In the genomic region with DNA sequence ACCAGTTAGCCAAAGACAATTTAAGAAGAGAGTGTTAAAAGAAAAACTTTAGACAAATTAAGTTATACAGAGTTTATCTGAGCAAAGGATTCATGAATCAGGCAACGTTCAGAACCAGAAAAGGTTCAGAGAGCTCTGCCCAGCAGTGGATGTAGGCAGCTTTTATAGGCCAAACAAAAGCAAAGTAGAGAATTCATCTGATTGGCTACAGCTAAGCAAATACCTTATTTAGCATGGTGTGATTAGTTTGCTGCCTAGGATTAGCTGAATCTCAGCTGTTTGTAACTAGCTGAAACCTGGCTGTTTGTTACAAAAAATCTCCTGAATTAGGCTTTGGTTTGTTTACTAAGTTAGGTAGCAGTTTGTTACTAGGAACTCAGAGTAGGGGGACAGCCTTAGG, we compare ENCODE assay signal across 25 cellular contexts.
DNase-seq lines count a peak whose midpoint lies in the region; ATAC-seq and TF ChIP-seq lines count a peak whose summit lies in the region.
"Had no signal": no experiment of that assay in that cellular context is flagged by ENCODE, and none has a peak within 500 bp of the region (broad histone marks: within the 10 kb centered on the region; RNA-seq: fewer than 3 reads in every experiment).

No MANE protein-coding gene starts in this region.

- no peaks in the 10 kb centered on the region for H3K27me3 Mint-ChIP-seq in WTC11 (ENCODE audit: low read depth)
- H3K27me3 Mint-ChIP-seq: activated CD8-positive, alpha-beta memory T cell treated with anti-CD3 and anti-CD28 coated beads, Interleukin-2, amount 10 ng/mL, durations not matched to agents 7 days and 5 days; stimulated activated naive CD8-positive, alpha-beta T cell treated with anti-CD3 and anti-CD28 coated beads, Interleukin-15, Interleukin-2, amounts not matched to agents 100 ng/mL and 50 ng/mL, for 24 hours had no signal

- peak; percentile 100 for ATAC-seq in WTC11
- ATAC-seq: activated CD8-positive, alpha-beta memory T cell treated with anti-CD3 and anti-CD28 coated beads, Interleukin-2, amount 10 ng/mL, durations not matched to agents 7 days and 5 days; body of pancreas had no signal

- POLR2A ChIA-PET in WTC11 (lab: Charles Lee), result no interaction called here

- H3K27ac ChIP-seq in 22Rv1 (peak overlapping the region; percentile 21), prostate gland (no peak overlapping the region)
- H3K27ac ChIP-seq: body of pancreas, vagina had no signal

- TF ChIP-seq CTCF in 22Rv1 (IDR thresholded peaks at IDR 0.05), result no peak
- TF ChIP-seq CTCF in WTC11 (IDR thresholded peaks at IDR 0.05), result no peak
- TF ChIP-seq CTCF in prostate gland (IDR thresholded peaks at IDR 0.05), result no peak

- no peaks in the 10 kb centered on the region for H3K9me3 ChIP-seq in prostate gland
- H3K9me3 ChIP-seq: body of pancreas, MG63, vagina had no signal

- no peaks in the 10 kb centered on the region for H3K9me3 Mint-ChIP-seq in WTC11
- H3K9me3 Mint-ChIP-seq: CD14-positive monocyte; neural crest cell; stimulated activated naive CD8-positive, alpha-beta T cell treated with anti-CD3 and anti-CD28 coated beads, Interleukin-15, Interleukin-2, amounts not matched to agents 100 ng/mL and 50 ng/mL, for 24 hours had no signal

- no peak for TF ChIP-seq POLR2A in prostate gland (IDR thresholded peaks at IDR 0.05)

- no peaks in the 10 kb centered on the region for H3K4me1 ChIP-seq in prostate gland (replicated peaks)
- H3K4me1 ChIP-seq: body of pancreas, vagina had no signal

- no peak overlapping the region for H3K4me3 Mint-ChIP-seq in WTC11
- H3K4me3 Mint-ChIP-seq: activated CD8-positive, alpha-beta memory T cell treated with anti-CD3 and anti-CD28 coated beads, Interleukin-2, amount 10 ng/mL, durations not matched to agents 7 days and 5 days; CD14-positive monocyte; neural crest cell; stimulated activated naive CD8-positive, alpha-beta T cell treated with anti-CD3 and anti-CD28 coated beads, Interleukin-15, Interleukin-2, amounts not matched to agents 100 ng/mL and 50 ng/mL, for 24 hours had no signal

- CTCF ChIA-PET in WTC11 (lab: Charles Lee), result interaction anchor here (1.3 kb wide), 1 partner anchor 13 kb away, joined by 9 read pairs; no protein-coding TSS in a partner anchor

- H3K36me3 ChIP-seq in prostate gland, result no peaks in the 10 kb centered on the region
- H3K36me3 ChIP-seq: MG63, vagina had no signal

- DNase-seq in LHCN-M2 (ENCODE audit: low read depth) (peak; percentile 20), WTC11 (ENCODE audit: low spot score) (no peak), iPS-NIHi7 (ENCODE audit: extremely low spot score) (peak; percentile 31), NCI-H2227 treated with DMSO at 0.1 percent for 48 hours (lab: John Stamatoyannopoulos, UW) (no peak), prostate gland (ENCODE audit: low spot score) (no peak)
- DNase-seq in activated CD8-positive, alpha-beta memory T cell treated with anti-CD3 and anti-CD28 coated beads for 24 hours, result no peak
- DNase-seq in stimulated activated CD4-positive, alpha-beta T cell treated with anti-CD3 and anti-CD28 coated beads, Interleukin-4, amount 100 ng/mL, for 1 hour, result no peak
- DNase-seq: 8988T; activated CD4-positive, alpha-beta T cell treated with anti-CD3 and anti-CD28 coated beads, Interleukin-2, amount 50 U/mL, for 1 hour; activated CD8-positive, alpha-beta memory T cell treated with anti-CD3 and anti-CD28 coated beads, Interleukin-2, amount 10 ng/mL, durations not matched to agents 7 days and 5 days; activated naive CD4-positive, alpha-beta T cell; activated T-cell treated with anti-CD3 and anti-CD28 coated beads, Interleukin-2, amount 50 U/mL, for 48 hours; body of pancreas; GOT3; hypothalamus; MG63; NCI-H1105 treated with DMSO at 0.1 percent for 48 hours; NCI-H2029; NCI-H526 treated with DMSO at 0.1 percent for 48 hours; SHP77 had no signal

- 39% methylated on average over 1 of the region's 1 CpG for WGBS in prostate gland

- peaks cover 10% of the 10 kb centered on the region for H3K4me1 Mint-ChIP-seq in WTC11
- H3K4me1 Mint-ChIP-seq: activated CD8-positive, alpha-beta memory T cell treated with anti-CD3 and anti-CD28 coated beads, Interleukin-2, amount 10 ng/mL, durations not matched to agents 7 days and 5 days had no signal

- H3K4me3 ChIP-seq in prostate gland, result no peak overlapping the region
- H3K4me3 ChIP-seq: body of pancreas, MG63, vagina had no signal

- H3K27ac Mint-ChIP-seq in WTC11, result peak overlapping the region; percentile 49; the same call in 1 of the 2 replicates
- H3K27ac Mint-ChIP-seq: activated CD8-positive, alpha-beta memory T cell treated with anti-CD3 and anti-CD28 coated beads, Interleukin-2, amount 10 ng/mL, durations not matched to agents 7 days and 5 days; CD14-positive monocyte; stimulated activated naive CD8-positive, alpha-beta T cell treated with anti-CD3 and anti-CD28 coated beads, Interleukin-15, Interleukin-2, amounts not matched to agents 100 ng/mL and 50 ng/mL, for 24 hours had no signal

- no peaks in the 10 kb centered on the region for H3K27me3 ChIP-seq in prostate gland (replicated peaks; ENCODE audit: insufficient read depth)
- H3K27me3 ChIP-seq: body of pancreas, MG63, vagina had no signal

- intact Hi-C loops in prostate gland (cut with DNase I), result no loop called here

- H3K36me3 Mint-ChIP-seq in WTC11, result no peaks in the 10 kb centered on the region
- H3K36me3 Mint-ChIP-seq: activated CD8-positive, alpha-beta memory T cell treated with anti-CD3 and anti-CD28 coated beads, Interleukin-2, amount 10 ng/mL, durations not matched to agents 7 days and 5 days; CD14-positive monocyte had no signal

TF ChIP-seq in WTC11, 78 proteins besides CTCF, POLR2A, EP300 and RAD21:
- TF ChIP-seq FOXJ3 (CRISPR knock-in tag; IDR thresholded peaks at IDR 0.05; ENCODE audit: borderline replicate concordance) (no peak), SMAD4 (CRISPR knock-in tag; IDR thresholded peaks at IDR 0.05) (no peak), TEAD4 (CRISPR knock-in tag; IDR thresholded peaks at IDR 0.05) (no peak), NR1H2 (CRISPR knock-in tag; IDR thresholded peaks at IDR 0.05) (no peak), ZNF671 (CRISPR knock-in tag; IDR thresholded peaks at IDR 0.05) (no peak), ZBTB21 (CRISPR knock-in tag; IDR thresholded peaks at IDR 0.05; ENCODE audit: borderline replicate concordance) (no peak)
- TF ChIP-seq, protein P1, sequence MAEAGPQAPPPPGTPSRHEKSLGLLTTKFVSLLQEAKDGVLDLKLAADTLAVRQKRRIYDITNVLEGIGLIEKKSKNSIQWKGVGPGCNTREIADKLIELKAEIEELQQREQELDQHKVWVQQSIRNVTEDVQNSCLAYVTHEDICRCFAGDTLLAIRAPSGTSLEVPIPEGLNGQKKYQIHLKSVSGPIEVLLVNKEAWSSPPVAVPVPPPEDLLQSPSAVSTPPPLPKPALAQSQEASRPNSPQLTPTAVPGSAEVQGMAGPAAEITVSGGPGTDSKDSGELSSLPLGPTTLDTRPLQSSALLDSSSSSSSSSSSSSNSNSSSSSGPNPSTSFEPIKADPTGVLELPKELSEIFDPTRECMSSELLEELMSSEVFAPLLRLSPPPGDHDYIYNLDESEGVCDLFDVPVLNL (CRISPR knock-in tag; IDR thresholded peaks at IDR 0.05; ENCODE audit: borderline replicate concordance, low read depth), result no peak
- TF ChIP-seq, protein P2, sequence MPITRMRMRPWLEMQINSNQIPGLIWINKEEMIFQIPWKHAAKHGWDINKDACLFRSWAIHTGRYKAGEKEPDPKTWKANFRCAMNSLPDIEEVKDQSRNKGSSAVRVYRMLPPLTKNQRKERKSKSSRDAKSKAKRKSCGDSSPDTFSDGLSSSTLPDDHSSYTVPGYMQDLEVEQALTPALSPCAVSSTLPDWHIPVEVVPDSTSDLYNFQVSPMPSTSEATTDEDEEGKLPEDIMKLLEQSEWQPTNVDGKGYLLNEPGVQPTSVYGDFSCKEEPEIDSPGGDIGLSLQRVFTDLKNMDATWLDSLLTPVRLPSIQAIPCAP (CRISPR knock-in tag; IDR thresholded peaks at IDR 0.05), result no peak
- TF ChIP-seq, protein P3, sequence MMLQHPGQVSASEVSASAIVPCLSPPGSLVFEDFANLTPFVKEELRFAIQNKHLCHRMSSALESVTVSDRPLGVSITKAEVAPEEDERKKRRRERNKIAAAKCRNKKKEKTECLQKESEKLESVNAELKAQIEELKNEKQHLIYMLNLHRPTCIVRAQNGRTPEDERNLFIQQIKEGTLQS (CRISPR knock-in tag; conservative IDR thresholded peaks at IDR 0.05), result no peak
- TF ChIP-seq, protein P4, sequence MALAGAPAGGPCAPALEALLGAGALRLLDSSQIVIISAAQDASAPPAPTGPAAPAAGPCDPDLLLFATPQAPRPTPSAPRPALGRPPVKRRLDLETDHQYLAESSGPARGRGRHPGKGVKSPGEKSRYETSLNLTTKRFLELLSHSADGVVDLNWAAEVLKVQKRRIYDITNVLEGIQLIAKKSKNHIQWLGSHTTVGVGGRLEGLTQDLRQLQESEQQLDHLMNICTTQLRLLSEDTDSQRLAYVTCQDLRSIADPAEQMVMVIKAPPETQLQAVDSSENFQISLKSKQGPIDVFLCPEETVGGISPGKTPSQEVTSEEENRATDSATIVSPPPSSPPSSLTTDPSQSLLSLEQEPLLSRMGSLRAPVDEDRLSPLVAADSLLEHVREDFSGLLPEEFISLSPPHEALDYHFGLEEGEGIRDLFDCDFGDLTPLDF (CRISPR knock-in tag; IDR thresholded peaks at IDR 0.05), result no peak
- TF ChIP-seq, protein P5, sequence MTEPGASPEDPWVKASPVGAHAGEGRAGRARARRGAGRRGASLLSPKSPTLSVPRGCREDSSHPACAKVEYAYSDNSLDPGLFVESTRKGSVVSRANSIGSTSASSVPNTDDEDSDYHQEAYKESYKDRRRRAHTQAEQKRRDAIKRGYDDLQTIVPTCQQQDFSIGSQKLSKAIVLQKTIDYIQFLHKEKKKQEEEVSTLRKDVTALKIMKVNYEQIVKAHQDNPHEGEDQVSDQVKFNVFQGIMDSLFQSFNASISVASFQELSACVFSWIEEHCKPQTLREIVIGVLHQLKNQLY (CRISPR knock-in tag; IDR thresholded peaks at IDR 0.05), result no peak

Comparison
In these comparisons a context has a peak if more than half of its experiments do, and no peak if none do; other contexts are left out.
1. DNase-seq: peak in LHCN-M2 (single experiment) and iPS-NIHi7 (single experiment); none in WTC11 (single experiment), NCI-H2227 treated with DMSO at 0.1 percent for 48 hours (single experiment), activated CD8-positive, alpha-beta memory T cell treated with anti-CD3 and anti-CD28 coated beads for 24 hours (single experiment), stimulated activated CD4-positive, alpha-beta T cell treated with anti-CD3 and anti-CD28 coated beads, Interleukin-4, amount 100 ng/mL, for 1 hour (single experiment) and prostate gland (single experiment).